ENCODE assay signal across 17 cellular contexts in genomic region chr10:59553127-59553649, GRCh38.
"Had no signal": no experiment of that assay in that cellular context is flagged by ENCODE, and none has a peak within 500 bp of the region (broad histone marks: within the 10 kb centered on the region; RNA-seq: fewer than 3 reads in every experiment).

No MANE protein-coding gene starts in this region.

- H3K36me3 ChIP-seq: cardiac muscle cell, gastroesophageal sphincter, transverse colon, WERI-Rb-1 had no signal

- H3K27me3 ChIP-seq: cardiac muscle cell, gastroesophageal sphincter, transverse colon had no signal

- H3K27me3 Mint-ChIP-seq: dendritic cell treated with granulocyte-macrophage colony-stimulating factor and Interleukin-4, amounts not matched to agents 40 ng/mL and 50 ng/mL, for 4 days had no signal

- H3K4me1 ChIP-seq: transverse colon had no signal

- H3K4me3 ChIP-seq: cardiac muscle cell, gastroesophageal sphincter, transverse colon had no signal

- H3K4me3 Mint-ChIP-seq: activated naive CD8-positive, alpha-beta T cell; activated T-helper 1 cell treated with anti-CD3 and anti-CD28 coated beads, Interleukin-12 subunit alpha, Interleukin-12 subunit beta, Interleukin-2, Interleukin-4 antibody, amounts not matched to agents 30 ng/mL and 10 ng/mL and 1 ng/mL, durations not matched to agents 14 hours and 24 hours and 36 hours; dendritic cell treated with granulocyte-macrophage colony-stimulating factor and Interleukin-4, amounts not matched to agents 40 ng/mL and 50 ng/mL, for 4 days; memory B cell; naive thymus-derived CD4-positive, alpha-beta T cell; T-helper 17 cell had no signal

- H3K36me3 Mint-ChIP-seq: activated naive CD8-positive, alpha-beta T cell; memory B cell; naive thymus-derived CD4-positive, alpha-beta T cell had no signal

- H3K27ac ChIP-seq: cardiac muscle cell, gastroesophageal sphincter, transverse colon, WERI-Rb-1 had no signal

- H3K27ac Mint-ChIP-seq: activated naive CD8-positive, alpha-beta T cell; activated T-helper 1 cell treated with anti-CD3 and anti-CD28 coated beads, Interleukin-12 subunit alpha, Interleukin-12 subunit beta, Interleukin-2, Interleukin-4 antibody, amounts not matched to agents 30 ng/mL and 10 ng/mL and 1 ng/mL, durations not matched to agents 14 hours and 24 hours and 36 hours; dendritic cell treated with granulocyte-macrophage colony-stimulating factor and Interleukin-4, amounts not matched to agents 40 ng/mL and 50 ng/mL, for 4 days; memory B cell; naive thymus-derived CD4-positive, alpha-beta T cell; T-helper 17 cell had no signal

- H3K9me3 ChIP-seq: gastroesophageal sphincter, transverse colon had no signal

- H3K9me3 Mint-ChIP-seq: activated T-helper 1 cell treated with anti-CD3 and anti-CD28 coated beads, Interleukin-12 subunit alpha, Interleukin-12 subunit beta, Interleukin-2, Interleukin-4 antibody, amounts not matched to agents 30 ng/mL and 10 ng/mL and 1 ng/mL, durations not matched to agents 14 hours and 24 hours and 36 hours had no signal

- H3K4me1 Mint-ChIP-seq: memory B cell; naive thymus-derived CD4-positive, alpha-beta T cell; T-helper 17 cell had no signal

- DNase-seq: activated CD4-positive, alpha-beta T cell treated with anti-CD3 and anti-CD28 coated beads, Interleukin-2, amount 50 U/mL, for 48 hours; activated gamma-delta T cell treated with Interleukin-2 at 50 U/mL for 16 hours; activated T-cell treated with anti-CD3 and anti-CD28 coated beads for 4 hours; effector CD8-positive, alpha-beta T cell; left ventricle myocardium superior; naive thymus-derived CD4-positive, alpha-beta T cell; occipital lobe; stimulated activated naive CD4-positive, alpha-beta T cell; T-helper 17 cell; transverse colon; WERI-Rb-1 had no signal
